In the genomic region with DNA sequence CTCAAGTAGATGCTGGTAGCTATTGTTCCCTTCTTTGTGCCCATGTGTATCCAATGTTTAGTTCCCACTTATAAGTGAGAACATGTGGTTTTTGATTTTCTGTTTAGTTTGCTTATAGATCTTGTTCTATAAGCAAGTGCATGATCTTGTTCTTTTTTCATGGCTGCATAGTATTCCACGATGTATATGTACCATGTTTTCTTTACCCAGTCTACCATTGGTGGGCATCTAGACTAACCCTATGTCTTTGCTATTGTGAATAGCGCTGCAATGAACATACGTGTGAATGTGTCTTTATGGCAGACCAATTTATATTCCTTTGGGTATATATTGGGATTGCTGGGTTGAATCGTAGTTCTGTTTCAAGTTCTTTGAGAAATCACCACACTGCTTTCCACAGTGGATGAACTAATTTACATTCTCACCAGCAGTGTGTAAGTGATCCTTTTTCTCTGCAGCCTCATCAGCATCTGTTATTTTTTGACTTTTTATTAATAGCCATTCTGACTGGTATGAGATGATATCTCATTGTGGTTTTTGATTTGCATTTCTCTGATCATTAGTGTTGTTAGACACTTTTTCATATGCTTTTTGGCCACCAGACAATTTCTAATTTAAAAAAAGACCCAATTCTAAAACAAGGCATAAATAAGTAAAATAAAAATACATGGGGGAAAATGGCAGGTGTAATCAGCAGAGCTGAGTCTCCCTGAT, we compare ENCODE assay signal across 2 cellular contexts.
A peak's percentile ranks its signal among the peaks of the same experiment; 100 is the strongest.
TF ChIP-seq lines count a peak whose summit lies in the region.

No MANE protein-coding gene starts in this region.

TF ChIP-seq in HEK293, 187 proteins besides CTCF, POLR2A, EP300 and RAD21 (continues in another document):
- TF ChIP-seq ZNF140 (tag by site-specific recombination; IDR thresholded peaks at IDR 0.05) = no peak
- no peak for TF ChIP-seq ZNF544 (tag by site-specific recombination; IDR thresholded peaks at IDR 0.05)
- TF ChIP-seq ZNF626 (tag by site-specific recombination; IDR thresholded peaks at IDR 0.05) = no peak
- TF ChIP-seq, protein P1, sequence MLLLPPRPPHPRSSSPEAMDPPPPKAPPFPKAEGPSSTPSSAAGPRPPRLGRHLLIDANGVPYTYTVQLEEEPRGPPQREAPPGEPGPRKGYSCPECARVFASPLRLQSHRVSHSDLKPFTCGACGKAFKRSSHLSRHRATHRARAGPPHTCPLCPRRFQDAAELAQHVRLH (tag by site-specific recombination; IDR thresholded peaks at IDR 0.05) = peak; percentile 72
- TF ChIP-seq, protein P2, sequence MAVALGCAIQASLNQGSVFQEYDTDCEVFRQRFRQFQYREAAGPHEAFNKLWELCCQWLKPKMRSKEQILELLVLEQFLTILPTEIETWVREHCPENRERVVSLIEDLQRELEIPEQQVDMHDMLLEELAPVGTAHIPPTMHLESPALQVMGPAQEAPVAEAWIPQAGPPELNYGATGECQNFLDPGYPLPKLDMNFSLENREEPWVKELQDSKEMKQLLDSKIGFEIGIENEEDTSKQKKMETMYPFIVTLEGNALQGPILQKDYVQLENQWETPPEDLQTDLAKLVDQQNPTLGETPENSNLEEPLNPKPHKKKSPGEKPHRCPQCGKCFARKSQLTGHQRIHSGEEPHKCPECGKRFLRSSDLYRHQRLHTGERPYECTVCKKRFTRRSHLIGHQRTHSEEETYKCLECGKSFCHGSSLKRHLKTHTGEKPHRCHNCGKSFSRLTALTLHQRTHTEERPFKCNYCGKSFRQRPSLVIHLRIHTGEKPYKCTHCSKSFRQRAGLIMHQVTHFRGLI (tag by site-specific recombination; IDR thresholded peaks at IDR 0.05) = no peak
- no peak for TF ChIP-seq ZNF121 (tag by site-specific recombination; IDR thresholded peaks at IDR 0.05)
- TF ChIP-seq, protein P3, sequence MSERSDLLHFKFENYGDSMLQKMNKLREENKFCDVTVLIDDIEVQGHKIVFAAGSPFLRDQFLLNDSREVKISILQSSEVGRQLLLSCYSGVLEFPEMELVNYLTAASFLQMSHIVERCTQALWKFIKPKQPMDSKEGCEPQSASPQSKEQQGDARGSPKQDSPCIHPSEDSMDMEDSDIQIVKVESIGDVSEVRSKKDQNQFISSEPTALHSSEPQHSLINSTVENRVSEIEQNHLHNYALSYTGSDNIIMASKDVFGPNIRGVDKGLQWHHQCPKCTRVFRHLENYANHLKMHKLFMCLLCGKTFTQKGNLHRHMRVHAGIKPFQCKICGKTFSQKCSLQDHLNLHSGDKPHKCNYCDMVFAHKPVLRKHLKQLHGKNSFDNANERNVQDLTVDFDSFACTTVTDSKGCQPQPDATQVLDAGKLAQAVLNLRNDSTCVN (tag by site-specific recombination; optimal IDR thresholded peaks at IDR 0.05) = no peak
- no peak for TF ChIP-seq ZNF114 (tag by site-specific recombination; IDR thresholded peaks at IDR 0.05)
- TF ChIP-seq, protein P4, sequence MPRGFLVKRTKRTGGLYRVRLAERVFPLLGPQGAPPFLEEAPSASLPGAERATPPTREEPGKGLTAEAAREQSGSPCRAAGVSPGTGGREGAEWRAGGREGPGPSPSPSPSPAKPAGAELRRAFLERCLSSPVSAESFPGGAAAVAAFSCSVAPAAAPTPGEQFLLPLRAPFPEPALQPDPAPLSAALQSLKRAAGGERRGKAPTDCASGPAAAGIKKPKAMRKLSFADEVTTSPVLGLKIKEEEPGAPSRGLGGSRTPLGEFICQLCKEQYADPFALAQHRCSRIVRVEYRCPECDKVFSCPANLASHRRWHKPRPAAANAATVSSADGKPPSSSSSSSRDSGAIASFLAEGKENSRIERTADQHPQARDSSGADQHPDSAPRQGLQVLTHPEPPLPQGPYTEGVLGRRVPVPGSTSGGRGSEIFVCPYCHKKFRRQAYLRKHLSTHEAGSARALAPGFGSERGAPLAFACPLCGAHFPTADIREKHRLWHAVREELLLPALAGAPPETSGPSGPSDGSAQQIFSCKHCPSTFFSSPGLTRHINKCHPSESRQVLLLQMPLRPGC (tag by site-specific recombination; IDR thresholded peaks at IDR 0.05) = no peak
- TF ChIP-seq ZNF132 (tag by site-specific recombination; IDR thresholded peaks at IDR 0.05; ENCODE audit: borderline replicate concordance) = no peak
- TF ChIP-seq ZNF549 (tag by site-specific recombination; IDR thresholded peaks at IDR 0.05) = no peak
- TF ChIP-seq, protein P5, sequence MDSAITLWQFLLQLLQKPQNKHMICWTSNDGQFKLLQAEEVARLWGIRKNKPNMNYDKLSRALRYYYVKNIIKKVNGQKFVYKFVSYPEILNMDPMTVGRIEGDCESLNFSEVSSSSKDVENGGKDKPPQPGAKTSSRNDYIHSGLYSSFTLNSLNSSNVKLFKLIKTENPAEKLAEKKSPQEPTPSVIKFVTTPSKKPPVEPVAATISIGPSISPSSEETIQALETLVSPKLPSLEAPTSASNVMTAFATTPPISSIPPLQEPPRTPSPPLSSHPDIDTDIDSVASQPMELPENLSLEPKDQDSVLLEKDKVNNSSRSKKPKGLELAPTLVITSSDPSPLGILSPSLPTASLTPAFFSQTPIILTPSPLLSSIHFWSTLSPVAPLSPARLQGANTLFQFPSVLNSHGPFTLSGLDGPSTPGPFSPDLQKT (IDR thresholded peaks at IDR 0.05; ENCODE audit: borderline replicate concordance, low read depth, low read length) = no peak
- TF ChIP-seq, protein P6, sequence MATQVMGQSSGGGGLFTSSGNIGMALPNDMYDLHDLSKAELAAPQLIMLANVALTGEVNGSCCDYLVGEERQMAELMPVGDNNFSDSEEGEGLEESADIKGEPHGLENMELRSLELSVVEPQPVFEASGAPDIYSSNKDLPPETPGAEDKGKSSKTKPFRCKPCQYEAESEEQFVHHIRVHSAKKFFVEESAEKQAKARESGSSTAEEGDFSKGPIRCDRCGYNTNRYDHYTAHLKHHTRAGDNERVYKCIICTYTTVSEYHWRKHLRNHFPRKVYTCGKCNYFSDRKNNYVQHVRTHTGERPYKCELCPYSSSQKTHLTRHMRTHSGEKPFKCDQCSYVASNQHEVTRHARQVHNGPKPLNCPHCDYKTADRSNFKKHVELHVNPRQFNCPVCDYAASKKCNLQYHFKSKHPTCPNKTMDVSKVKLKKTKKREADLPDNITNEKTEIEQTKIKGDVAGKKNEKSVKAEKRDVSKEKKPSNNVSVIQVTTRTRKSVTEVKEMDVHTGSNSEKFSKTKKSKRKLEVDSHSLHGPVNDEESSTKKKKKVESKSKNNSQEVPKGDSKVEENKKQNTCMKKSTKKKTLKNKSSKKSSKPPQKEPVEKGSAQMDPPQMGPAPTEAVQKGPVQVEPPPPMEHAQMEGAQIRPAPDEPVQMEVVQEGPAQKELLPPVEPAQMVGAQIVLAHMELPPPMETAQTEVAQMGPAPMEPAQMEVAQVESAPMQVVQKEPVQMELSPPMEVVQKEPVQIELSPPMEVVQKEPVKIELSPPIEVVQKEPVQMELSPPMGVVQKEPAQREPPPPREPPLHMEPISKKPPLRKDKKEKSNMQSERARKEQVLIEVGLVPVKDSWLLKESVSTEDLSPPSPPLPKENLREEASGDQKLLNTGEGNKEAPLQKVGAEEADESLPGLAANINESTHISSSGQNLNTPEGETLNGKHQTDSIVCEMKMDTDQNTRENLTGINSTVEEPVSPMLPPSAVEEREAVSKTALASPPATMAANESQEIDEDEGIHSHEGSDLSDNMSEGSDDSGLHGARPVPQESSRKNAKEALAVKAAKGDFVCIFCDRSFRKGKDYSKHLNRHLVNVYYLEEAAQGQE (tag by site-specific recombination; IDR thresholded peaks at IDR 0.05) = no peak

TF ChIP-seq in H1, 55 proteins besides CTCF, POLR2A, EP300 and RAD21:
- TF ChIP-seq YY1 (IDR thresholded peaks at IDR 0.05; ENCODE audit: low read depth, low read length) = no peak
- TF ChIP-seq KDM1A (IDR thresholded peaks at IDR 0.05; ENCODE audit: borderline replicate concordance, low read length) = peak; percentile 74; the same call in 1 of the 2 replicates
